In genomic region chr18:33841221-33841967, GRCh38 we compare ENCODE assay signal across 26 cellular contexts.
"Had no signal": no experiment of that assay in that cellular context is flagged by ENCODE, and none has a peak within 500 bp of the region (broad histone marks: within the 10 kb centered on the region; RNA-seq: fewer than 3 reads in every experiment).

No MANE protein-coding gene starts in this region.

- ATAC-seq: activated CD4-positive, CD25-positive, alpha-beta regulatory T cell treated with anti-CD3 and anti-CD28 coated beads, Interleukin-2, amount 50 U/mL, for 24 hours; heart right ventricle; left lobe of liver; lower lobe of right lung; mucosa of descending colon; natural killer cell treated with Interleukin-12 subunit alpha and Interleukin-12 subunit beta and Interleukin-15 and Interleukin-18, amount 100 ng/mL, for 72 hours; right lobe of liver; stimulated activated effector memory CD8-positive, alpha-beta T cell treated with anti-CD3 and anti-CD28 coated beads, Interleukin-12 subunit alpha, Interleukin-12 subunit beta, amount 100 ng/mL, for 72 hours had no signal

- H3K36me3 ChIP-seq: esophagus squamous epithelium, heart right ventricle, lower lobe of right lung, right lobe of liver, uterus had no signal

- H3K4me3 ChIP-seq: esophagus squamous epithelium, heart right ventricle, lower lobe of right lung, mucosa of descending colon, right lobe of liver, uterus had no signal

- H3K27ac ChIP-seq: epithelial cell of prostate, esophagus squamous epithelium, heart right ventricle, lower lobe of right lung, right lobe of liver, uterus had no signal

- H3K4me1 ChIP-seq: right lobe of liver, uterus had no signal

- DNase-seq: activated CD4-positive, alpha-beta T cell treated with anti-CD3 and anti-CD28 coated beads for 48 hours; activated CD4-positive, alpha-beta T cell treated with anti-CD3 and anti-CD28 coated beads, Interleukin-2, amount 50 U/mL, for 48 hours; activated CD8-positive, alpha-beta memory T cell treated with anti-CD3 and anti-CD28 coated beads for 24 hours; activated effector memory CD4-positive, alpha-beta T cell treated with Interleukin-2 at 50 U/mL for 16 hours; activated naive CD4-positive, alpha-beta T cell treated with Interleukin-2 at 50 U/mL for 16 hours; anterior cingulate cortex; dermis blood vessel endothelial cell; effector CD4-positive, alpha-beta T cell; esophagus squamous epithelium; foreskin melanocyte; heart right ventricle; kidney glomerular epithelial cell; lower lobe of right lung; mucosa of descending colon; right lobe of liver; stimulated activated CD4-positive, alpha-beta T cell treated with anti-CD3 and anti-CD28 coated beads, Interleukin-12 subunit alpha, Interleukin-12 subunit beta, amount 100 ng/mL, for 4 hours; stimulated activated CD4-positive, alpha-beta T cell treated with anti-CD3 and anti-CD28 coated beads, Interleukin-4, amount 100 ng/mL, for 1 hour; substantia nigra; uterus had no signal

- H3K9me3 ChIP-seq: esophagus squamous epithelium, heart right ventricle, lower lobe of right lung, mucosa of descending colon, right lobe of liver, uterus had no signal

- H3K27me3 ChIP-seq: esophagus squamous epithelium, right lobe of liver, uterus had no signal

- FAIRE-seq: bronchial epithelial cell, endometrium had no signal
